ENCODE assay signal across 21 cellular contexts in genomic region chr7:155836216-155837125, GRCh38. TPM values are rescaled to one million over a fixed set of nuclear protein-coding genes. Genes with fewer than 3 reads are reported as not detected.
DNase-seq lines count a peak whose midpoint lies in the region; ATAC-seq and TF ChIP-seq lines count a peak whose summit lies in the region.
"Had no signal": no experiment of that assay in that cellular context is flagged by ENCODE, and none has a peak within 500 bp of the region (broad histone marks: within the 10 kb centered on the region; RNA-seq: fewer than 3 reads in every experiment).

No MANE protein-coding gene starts in this region.

- ATAC-seq in RWPE2 (ENCODE audit: low read depth) (no peak), right lobe of liver (no peak), HG02970 (IDR thresholded peaks at IDR 0.05; ENCODE audit: low FRiP score, unreplicated experiment) (no peak), HG03280 (IDR thresholded peaks at IDR 0.05; ENCODE audit: unreplicated experiment) (no peak)
- ATAC-seq: CD8-positive, alpha-beta T cell had no signal

- H3K9me3 ChIP-seq in RWPE2 (ENCODE audit: severe bottlenecking) (no peaks in the 10 kb centered on the region), right lobe of liver (no peaks in the 10 kb centered on the region), spleen (no peaks in the 10 kb centered on the region)

- intact Hi-C loops in right lobe of liver (cut with DNase I) (no loop called here), spleen (cut with DNase I; ENCODE audit: low total_unique reads) (no loop called here)

- H3K4me3 ChIP-seq in RWPE2 (ENCODE audit: severe bottlenecking), result no peak overlapping the region
- no peak overlapping the region for H3K4me3 ChIP-seq in right lobe of liver
- no peak overlapping the region for H3K4me3 ChIP-seq in spleen
- H3K4me3 ChIP-seq: GM23248 had no signal

- 84% methylated on average over 8 of the region's 28 CpGs for WGBS in right lobe of liver (ENCODE audit: insufficient coverage, low coverage, low lambda C conversion rate, missing lambda C conversion rate)
- WGBS in spleen, 5 donors, result 64 to 72% (median 71%) methylated on average over 16 to 28 of the region's 28 CpGs

- H3K27ac ChIP-seq in RWPE2 (ENCODE audit: poor library complexity, severe bottlenecking) (no peak overlapping the region), right lobe of liver (no peak overlapping the region), spleen (no peak overlapping the region)
- H3K27ac ChIP-seq: GM23248 had no signal

- peak; percentile 47 for DNase-seq in activated effector memory CD4-positive, alpha-beta T cell treated with anti-CD3 and anti-CD28 coated beads, Interleukin-2, amount 50 U/mL, for 16 hours
- no peak for DNase-seq in activated effector memory CD4-positive, alpha-beta T cell treated with Interleukin-2 at 50 U/mL for 16 hours
- peak; percentile 29 for DNase-seq in RWPE2 (ENCODE audit: low spot score)
- DNase-seq in right lobe of liver, result peak in 2 of 3 donors; percentile 41 to 42
- DNase-seq in spleen, result peak; percentile 70
- DNase-seq in retina, result no peak
- DNase-seq: 8988T; CD8-positive, alpha-beta T cell; DMS79 treated with DMSO at 0.1 percent for 48 hours; GM23248; Kasumi-1; NCI-H1105 treated with DMSO at 0.1 percent for 48 hours; NCI-H1694 treated with DMSO at 0.1 percent for 48 hours; NCI-H2107; NCI-H2227 treated with DMSO at 0.1 percent for 48 hours; NCI-H524; SHP77 treated with DMSO at 0.1 percent for 48 hours had no signal

- H3K36me3 ChIP-seq in RWPE2 (ENCODE audit: low read depth) (no peaks in the 10 kb centered on the region), right lobe of liver (no peaks in the 10 kb centered on the region), spleen (no peaks in the 10 kb centered on the region)

- H3K4me1 ChIP-seq in RWPE2 (ENCODE audit: insufficient read depth, poor library complexity, severe bottlenecking), result no peaks in the 10 kb centered on the region
- H3K4me1 ChIP-seq in right lobe of liver, result no peaks in the 10 kb centered on the region
- no peaks in the 10 kb centered on the region for H3K4me1 ChIP-seq in spleen

- TF ChIP-seq CTCF in RWPE2 (IDR thresholded peaks at IDR 0.05; ENCODE audit: poor library complexity, severe bottlenecking) (no peak), right lobe of liver (IDR thresholded peaks at IDR 0.05) (no peak), spleen (IDR thresholded peaks at IDR 0.05 in 8 of 11, conservative IDR thresholded peaks at IDR 0.05 in 3 of 11) (no peak)

- TF ChIP-seq POLR2A in right lobe of liver (IDR thresholded peaks at IDR 0.05) (no peak), spleen (IDR thresholded peaks at IDR 0.05) (no peak)

- H3K27me3 ChIP-seq in RWPE2 (ENCODE audit: insufficient read depth, poor library complexity, severe bottlenecking) (no peaks in the 10 kb centered on the region), right lobe of liver (no peaks in the 10 kb centered on the region), spleen (replicated peaks in 1 of 7) (peaks cover 0 to 42% (median 0%) of the 10 kb centered on the region in 7 donors)

RNA-seq across cellular contexts. Expression of gene SHH, which starts 24.2 kb away (rescaled TPM):
- total RNA-seq in right lobe of liver, result 10 to 100 TPM in 4 of 6 experiments, 1 to 10 TPM in 2; 6.8 to 18.6 (median 12.4) TPM
- not detected for total RNA-seq in spleen
- polyA plus RNA-seq in spleen, result not detected
- total RNA-seq: CD8-positive, alpha-beta T cell; G401; GM23248 had no signal
- polyA plus RNA-seq: BJ, GM23248 had no signal

Comparison
In these comparisons a context has a peak if more than half of its experiments do, and no peak if none do; other contexts are left out.
1. DNase-seq: peak in activated effector memory CD4-positive, alpha-beta T cell treated with anti-CD3 and anti-CD28 coated beads, Interleukin-2, amount 50 U/mL, for 16 hours (single experiment), RWPE2 (single experiment), right lobe of liver (2 of 3) and spleen (single experiment); none in activated effector memory CD4-positive, alpha-beta T cell treated with Interleukin-2 at 50 U/mL for 16 hours (single experiment) and retina (single experiment).
2. RNA of gene SHH, which starts 24.2 kb away (total RNA-seq): 6.8 to 18.6 TPM in right lobe of liver; not detected in spleen; every median in the first group is over 4 times any median in the second.